In the genomic region with DNA sequence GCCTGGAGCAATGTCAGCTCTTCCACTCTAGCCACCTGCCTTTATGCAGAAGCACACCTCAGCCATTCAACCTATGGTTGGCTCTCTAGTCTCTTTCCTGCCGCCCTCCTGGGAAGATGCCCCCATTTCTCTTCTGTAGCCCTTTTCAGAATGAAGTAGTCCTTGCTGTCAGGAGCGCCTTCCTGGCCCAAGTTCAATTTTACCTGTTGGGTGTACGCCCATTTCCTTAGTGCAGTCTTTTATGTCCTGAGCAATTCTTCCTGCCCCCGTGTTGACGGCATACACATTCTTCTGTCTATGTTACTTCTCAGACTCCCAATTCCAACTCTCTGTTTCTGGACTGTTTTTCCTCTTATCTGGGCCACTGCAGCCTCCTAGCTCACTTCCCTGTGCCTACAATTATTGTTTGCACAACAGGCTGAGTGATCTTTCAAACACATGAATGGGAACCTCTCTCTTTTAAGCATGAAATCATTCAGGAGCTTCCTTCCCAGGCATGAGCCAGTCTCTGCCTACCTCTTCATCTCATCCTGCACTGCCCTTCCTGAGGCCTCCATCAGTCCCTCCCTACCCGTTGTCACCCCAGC, we compare ENCODE assay signal across 28 cellular contexts.
DNase-seq lines count a peak whose midpoint lies in the region; ATAC-seq and TF ChIP-seq lines count a peak whose summit lies in the region.
"Had no signal": no experiment of that assay in that cellular context is flagged by ENCODE, and none has a peak within 500 bp of the region (broad histone marks: within the 10 kb centered on the region; RNA-seq: fewer than 3 reads in every experiment).

No MANE protein-coding gene starts in this region.

- CTCF ChIA-PET in activated CD8-positive, alpha-beta T cell treated with anti-CD3 and anti-CD28 coated beads, Interleukin-2, amount 10 ng/mL, durations not matched to agents 7 days and 5 days (lab: Charles Lee) = no interaction called here
- CTCF ChIA-PET in activated CD8-positive, alpha-beta T cell treated with anti-CD3 and anti-CD28 coated beads for 36 hours (lab: Charles Lee) = no interaction called here
- CTCF ChIA-PET in activated CD8-positive, alpha-beta memory T cell treated with anti-CD3 and anti-CD28 coated beads, Interleukin-2, amount 10 ng/mL, durations not matched to agents 7 days and 5 days (lab: Charles Lee) = no interaction called here

- H3K4me3 Mint-ChIP-seq in activated CD8-positive, alpha-beta T cell treated with anti-CD3 and anti-CD28 coated beads, Interleukin-2, amount 10 ng/mL, durations not matched to agents 7 days and 5 days = no peak overlapping the region
- H3K4me3 Mint-ChIP-seq in activated CD8-positive, alpha-beta T cell treated with anti-CD3 and anti-CD28 coated beads for 36 hours = no peak overlapping the region
- no peak overlapping the region for H3K4me3 Mint-ChIP-seq in T-helper 17 cell
- no peak overlapping the region for H3K4me3 Mint-ChIP-seq in activated CD8-positive, alpha-beta memory T cell treated with anti-CD3 and anti-CD28 coated beads, Interleukin-2, amount 10 ng/mL, durations not matched to agents 7 days and 5 days
- H3K4me3 Mint-ChIP-seq: B cell; dendritic cell treated with granulocyte-macrophage colony-stimulating factor and Interleukin-4, amounts not matched to agents 40 ng/mL and 50 ng/mL, for 4 days had no signal

- no peaks in the 10 kb centered on the region for H3K9me3 Mint-ChIP-seq in activated CD8-positive, alpha-beta T cell treated with anti-CD3 and anti-CD28 coated beads, Interleukin-2, amount 10 ng/mL, durations not matched to agents 7 days and 5 days (ENCODE audit: insufficient read depth)
- no peaks in the 10 kb centered on the region for H3K9me3 Mint-ChIP-seq in activated CD8-positive, alpha-beta T cell treated with anti-CD3 and anti-CD28 coated beads for 36 hours
- no peaks in the 10 kb centered on the region for H3K9me3 Mint-ChIP-seq in activated CD8-positive, alpha-beta memory T cell treated with anti-CD3 and anti-CD28 coated beads, Interleukin-2, amount 10 ng/mL, durations not matched to agents 7 days and 5 days (ENCODE audit: low read depth)
- H3K9me3 Mint-ChIP-seq: dendritic cell treated with granulocyte-macrophage colony-stimulating factor and Interleukin-4, amounts not matched to agents 40 ng/mL and 50 ng/mL, for 4 days had no signal

- no peak for TF ChIP-seq POLR2A in esophagus muscularis mucosa (IDR thresholded peaks at IDR 0.05; ENCODE audit: low read depth)

- no peaks in the 10 kb centered on the region for H3K36me3 ChIP-seq in esophagus muscularis mucosa
- no peaks in the 10 kb centered on the region for H3K36me3 ChIP-seq in upper lobe of right lung
- H3K36me3 ChIP-seq: ascending aorta, cardiac muscle cell, sigmoid colon had no signal

- no peak for ATAC-seq in activated CD8-positive, alpha-beta T cell treated with anti-CD3 and anti-CD28 coated beads, Interleukin-2, amount 10 ng/mL, durations not matched to agents 7 days and 5 days
- ATAC-seq in activated CD8-positive, alpha-beta T cell treated with anti-CD3 and anti-CD28 coated beads for 36 hours = no peak
- ATAC-seq in T-helper 17 cell (no peak), upper lobe of right lung (peak; percentile 25)
- no peak for ATAC-seq in activated CD8-positive, alpha-beta memory T cell treated with anti-CD3 and anti-CD28 coated beads, Interleukin-2, amount 10 ng/mL, durations not matched to agents 7 days and 5 days
- ATAC-seq: activated CD4-positive, CD25-positive, alpha-beta regulatory T cell treated with anti-CD3 and anti-CD28 coated beads, Interleukin-2, amount 50 U/mL, for 24 hours; esophagus mucosa; psoas muscle had no signal

- DNase-seq in activated CD8-positive, alpha-beta T cell treated with anti-CD3 and anti-CD28 coated beads, Interleukin-2, amount 10 ng/mL, durations not matched to agents 7 days and 5 days = peak; percentile 17
- DNase-seq in activated CD8-positive, alpha-beta T cell treated with anti-CD3 and anti-CD28 coated beads for 36 hours = no peak
- DNase-seq in T-helper 17 cell (no peak), esophagus muscularis mucosa (ENCODE audit: extremely low spot score) (peak; percentile 88), upper lobe of right lung (no peak), NK-92 (lab: John Stamatoyannopoulos, UW; ENCODE audit: unreplicated experiment) (no peak), retina (no peak)
- no peak for DNase-seq in activated CD8-positive, alpha-beta memory T cell treated with anti-CD3 and anti-CD28 coated beads, Interleukin-2, amount 10 ng/mL, durations not matched to agents 7 days and 5 days
- DNase-seq: ACHN; activated CD8-positive, alpha-beta memory T cell treated with anti-CD3 and anti-CD28 coated beads for 24 hours; activated gamma-delta T cell; DMS 273 treated with DMSO at 0.1 percent for 48 hours; foreskin fibroblast; H7; islet precursor cell; NCI-H1092; NCI-H1694 treated with DMSO at 0.1 percent for 48 hours; NCI-H2227 treated with DMSO at 0.1 percent for 48 hours; NCI-H82; psoas muscle; sigmoid colon; stimulated activated CD4-positive, alpha-beta T cell treated with anti-CD3 and anti-CD28 coated beads, Interleukin-4, amount 100 ng/mL, for 1 hour had no signal

- H3K27ac ChIP-seq in esophagus muscularis mucosa (replicated peaks in 1 of 4) (no peak overlapping the region), upper lobe of right lung (no peak overlapping the region)
- H3K27ac ChIP-seq: ascending aorta, cardiac muscle cell, psoas muscle, sigmoid colon had no signal

- POLR2A ChIA-PET in activated CD8-positive, alpha-beta T cell treated with anti-CD3 and anti-CD28 coated beads, Interleukin-2, amount 10 ng/mL, durations not matched to agents 7 days and 5 days (lab: Charles Lee) = no interaction called here
- POLR2A ChIA-PET in activated CD8-positive, alpha-beta T cell treated with anti-CD3 and anti-CD28 coated beads for 36 hours (lab: Charles Lee) = interaction anchor here (0.5 kb wide), 1 partner anchor 54 kb away, joined by 3 read pairs; no protein-coding TSS in a partner anchor

- no peaks in the 10 kb centered on the region for H3K36me3 Mint-ChIP-seq in activated CD8-positive, alpha-beta T cell treated with anti-CD3 and anti-CD28 coated beads, Interleukin-2, amount 10 ng/mL, durations not matched to agents 7 days and 5 days (ENCODE audit: low read depth)
- H3K36me3 Mint-ChIP-seq in activated CD8-positive, alpha-beta T cell treated with anti-CD3 and anti-CD28 coated beads for 36 hours (ENCODE audit: low read depth) = no peaks in the 10 kb centered on the region
- H3K36me3 Mint-ChIP-seq in T-helper 17 cell (ENCODE audit: low read depth) = peaks cover under 1% of the 10 kb centered on the region
- H3K36me3 Mint-ChIP-seq in activated CD8-positive, alpha-beta memory T cell treated with anti-CD3 and anti-CD28 coated beads, Interleukin-2, amount 10 ng/mL, durations not matched to agents 7 days and 5 days = no peaks in the 10 kb centered on the region

- peak overlapping the region; percentile 4 for H3K27ac Mint-ChIP-seq in activated CD8-positive, alpha-beta T cell treated with anti-CD3 and anti-CD28 coated beads, Interleukin-2, amount 10 ng/mL, durations not matched to agents 7 days and 5 days
- no peak overlapping the region for H3K27ac Mint-ChIP-seq in activated CD8-positive, alpha-beta T cell treated with anti-CD3 and anti-CD28 coated beads for 36 hours
- H3K27ac Mint-ChIP-seq in T-helper 17 cell = peak overlapping the region; percentile 25
- no peak overlapping the region for H3K27ac Mint-ChIP-seq in activated CD8-positive, alpha-beta memory T cell treated with anti-CD3 and anti-CD28 coated beads, Interleukin-2, amount 10 ng/mL, durations not matched to agents 7 days and 5 days
- H3K27ac Mint-ChIP-seq: dendritic cell treated with granulocyte-macrophage colony-stimulating factor and Interleukin-4, amounts not matched to agents 40 ng/mL and 50 ng/mL, for 4 days had no signal

- peaks cover 6% of the 10 kb centered on the region for H3K4me1 Mint-ChIP-seq in activated CD8-positive, alpha-beta T cell treated with anti-CD3 and anti-CD28 coated beads, Interleukin-2, amount 10 ng/mL, durations not matched to agents 7 days and 5 days (ENCODE audit: low read depth)
- H3K4me1 Mint-ChIP-seq in activated CD8-positive, alpha-beta T cell treated with anti-CD3 and anti-CD28 coated beads for 36 hours (ENCODE audit: low read depth) = peaks cover 10% of the 10 kb centered on the region
- peaks cover 12% of the 10 kb centered on the region for H3K4me1 Mint-ChIP-seq in T-helper 17 cell
- H3K4me1 Mint-ChIP-seq in activated CD8-positive, alpha-beta memory T cell treated with anti-CD3 and anti-CD28 coated beads, Interleukin-2, amount 10 ng/mL, durations not matched to agents 7 days and 5 days = no peaks in the 10 kb centered on the region
- H3K4me1 Mint-ChIP-seq: B cell had no signal

- no peak overlapping the region for H3K4me3 ChIP-seq in esophagus muscularis mucosa
- H3K4me3 ChIP-seq in upper lobe of right lung = no peak overlapping the region
- H3K4me3 ChIP-seq: ascending aorta, cardiac muscle cell, psoas muscle, sigmoid colon had no signal

- TF ChIP-seq EP300 in esophagus muscularis mucosa (IDR thresholded peaks at IDR 0.05) = no peak

- no peaks in the 10 kb centered on the region for H3K4me1 ChIP-seq in esophagus muscularis mucosa
- no peaks in the 10 kb centered on the region for H3K4me1 ChIP-seq in upper lobe of right lung
- H3K4me1 ChIP-seq: ascending aorta, psoas muscle had no signal

- H3K9me3 ChIP-seq in T-helper 17 cell (ENCODE audit: control insufficient read depth, low read length, poor library complexity, severe bottlenecking) = no peaks in the 10 kb centered on the region
- no peaks in the 10 kb centered on the region for H3K9me3 ChIP-seq in esophagus muscularis mucosa
- H3K9me3 ChIP-seq in upper lobe of right lung = no peaks in the 10 kb centered on the region
- H3K9me3 ChIP-seq: ascending aorta, psoas muscle, sigmoid colon had no signal

- intact Hi-C loops in activated CD8-positive, alpha-beta T cell treated with anti-CD3 and anti-CD28 coated beads for 36 hours (cut with micrococcal nuclease) = no loop called here
- intact Hi-C loops in esophagus muscularis mucosa (cut with DNase I) = no loop called here
- intact Hi-C loops in upper lobe of right lung (cut with DNase I) = no loop called here

- H3K27me3 Mint-ChIP-seq in activated CD8-positive, alpha-beta T cell treated with anti-CD3 and anti-CD28 coated beads, Interleukin-2, amount 10 ng/mL, durations not matched to agents 7 days and 5 days (ENCODE audit: low read depth) = peaks cover 10% of the 10 kb centered on the region
- peaks cover 9% of the 10 kb centered on the region for H3K27me3 Mint-ChIP-seq in activated CD8-positive, alpha-beta T cell treated with anti-CD3 and anti-CD28 coated beads for 36 hours
- H3K27me3 Mint-ChIP-seq in T-helper 17 cell = peaks cover 2% of the 10 kb centered on the region
- peaks cover 4% of the 10 kb centered on the region for H3K27me3 Mint-ChIP-seq in activated CD8-positive, alpha-beta memory T cell treated with anti-CD3 and anti-CD28 coated beads, Interleukin-2, amount 10 ng/mL, durations not matched to agents 7 days and 5 days
- H3K27me3 Mint-ChIP-seq: dendritic cell treated with granulocyte-macrophage colony-stimulating factor and Interleukin-4, amounts not matched to agents 40 ng/mL and 50 ng/mL, for 4 days had no signal

- TF ChIP-seq CTCF in activated CD8-positive, alpha-beta T cell treated with anti-CD3 and anti-CD28 coated beads for 36 hours (IDR thresholded peaks at IDR 0.05) = no peak
- TF ChIP-seq CTCF in esophagus muscularis mucosa (IDR thresholded peaks at IDR 0.05) = no peak
- no peak for TF ChIP-seq CTCF in upper lobe of right lung (IDR thresholded peaks at IDR 0.05)

- no peaks in the 10 kb centered on the region for H3K27me3 ChIP-seq in esophagus muscularis mucosa
- H3K27me3 ChIP-seq in upper lobe of right lung = no peaks in the 10 kb centered on the region
- H3K27me3 ChIP-seq: ascending aorta, cardiac muscle cell, sigmoid colon had no signal

- WGBS in esophagus muscularis mucosa = 91% methylated on average over 6 of the region's 6 CpGs

Comparison
In these comparisons a context has a peak if more than half of its experiments do, and no peak if none do; other contexts are left out.
1. DNase-seq: peak in activated CD8-positive, alpha-beta T cell treated with anti-CD3 and anti-CD28 coated beads, Interleukin-2, amount 10 ng/mL, durations not matched to agents 7 days and 5 days (single experiment) and esophagus muscularis mucosa (single experiment); none in activated CD8-positive, alpha-beta T cell treated with anti-CD3 and anti-CD28 coated beads for 36 hours (single experiment), T-helper 17 cell (0 of 3), upper lobe of right lung (single experiment), NK-92 (single experiment), retina (single experiment) and activated CD8-positive, alpha-beta memory T cell treated with anti-CD3 and anti-CD28 coated beads, Interleukin-2, amount 10 ng/mL, durations not matched to agents 7 days and 5 days (single experiment).
2. H3K27ac Mint-ChIP-seq: peak in activated CD8-positive, alpha-beta T cell treated with anti-CD3 and anti-CD28 coated beads, Interleukin-2, amount 10 ng/mL, durations not matched to agents 7 days and 5 days (single experiment) and T-helper 17 cell (single experiment); none in activated CD8-positive, alpha-beta T cell treated with anti-CD3 and anti-CD28 coated beads for 36 hours (single experiment) and activated CD8-positive, alpha-beta memory T cell treated with anti-CD3 and anti-CD28 coated beads, Interleukin-2, amount 10 ng/mL, durations not matched to agents 7 days and 5 days (single experiment).